12 cellular contexts compared by ENCODE assay signal in the genomic region with DNA sequence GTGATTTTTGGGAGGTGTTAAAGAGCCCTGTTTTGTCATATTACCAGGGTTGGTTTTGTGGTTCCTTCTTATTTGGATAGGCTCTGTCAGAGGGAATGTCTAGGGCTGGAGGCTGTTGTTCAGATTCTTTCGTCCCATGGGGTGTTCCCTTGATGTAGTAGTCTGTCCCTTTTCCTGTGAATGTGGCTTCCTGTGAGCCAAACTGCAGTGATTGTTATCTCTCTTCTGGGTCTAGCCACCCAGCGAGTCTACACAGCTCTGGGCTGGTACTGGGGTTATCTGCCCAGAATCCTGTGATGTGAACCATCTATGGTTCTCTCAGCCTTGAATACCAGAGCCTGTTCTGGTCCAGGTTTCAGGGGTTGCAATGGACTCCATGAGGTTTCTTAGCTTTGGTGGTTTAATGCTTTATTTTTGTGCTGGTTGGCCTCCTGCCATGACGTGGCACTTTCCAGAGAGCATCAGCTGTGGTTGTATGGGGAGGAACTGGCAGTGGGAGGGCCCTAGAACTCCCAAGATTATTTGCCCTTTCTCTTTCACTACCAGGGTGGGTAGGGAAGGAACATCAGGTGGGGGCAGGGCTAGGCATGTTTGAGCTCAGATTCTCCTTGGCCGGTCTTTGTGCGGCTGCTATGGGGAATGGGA.
"Had no signal": no experiment of that assay in that cellular context is flagged by ENCODE, and none has a peak within 500 bp of the region (broad histone marks: within the 10 kb centered on the region; RNA-seq: fewer than 3 reads in every experiment).

No MANE protein-coding gene starts in this region.

- H3K9me3 ChIP-seq: prostate gland, suprapubic skin had no signal

- H3K4me3 ChIP-seq: prostate gland, suprapubic skin had no signal

- H3K27ac ChIP-seq: epithelial cell of prostate, prostate gland, suprapubic skin had no signal

- DNase-seq: activated CD4-positive, alpha-beta T cell treated with anti-CD3 and anti-CD28 coated beads, Interleukin-2, amount 10 ng/mL, durations not matched to agents 7 days and 5 days; activated gamma-delta T cell treated with Interleukin-2 at 50 U/mL for 16 hours; activated naive CD8-positive, alpha-beta T cell treated with anti-CD3 and anti-CD28 coated beads for 36 hours; cortex of kidney; effector memory CD4-positive, alpha-beta T cell; foreskin melanocyte; kidney glomerular epithelial cell; trophoblast cell had no signal

- H3K36me3 ChIP-seq: prostate gland, suprapubic skin had no signal

- ATAC-seq: sciatic nerve had no signal

- H3K27me3 ChIP-seq: suprapubic skin had no signal

- H3K4me1 ChIP-seq: prostate gland, suprapubic skin had no signal
